12 cellular contexts compared by ENCODE assay signal in genomic region chr1:116807871-116808450, GRCh38. TPM values are rescaled to one million over a fixed set of nuclear protein-coding genes. Genes with fewer than 3 reads are reported as not detected.
DNase-seq lines count a peak whose midpoint lies in the region; TF ChIP-seq lines count a peak whose summit lies in the region.
"Had no signal": no experiment of that assay in that cellular context is flagged by ENCODE, and none has a peak within 500 bp of the region (broad histone marks: within the 10 kb centered on the region; RNA-seq: fewer than 3 reads in every experiment).

No MANE protein-coding gene starts in this region.

- H3K27me3 Mint-ChIP-seq in activated T-cell treated with anti-CD3 and anti-CD28 coated beads, Interleukin-2, amount 50 U/mL, for 24 hours: no peaks in the 10 kb centered on the region

- H3K4me1 ChIP-seq in effector memory CD4-positive, alpha-beta T cell (ENCODE audit: control insufficient read depth, insufficient read depth, low read length, poor library complexity, severe bottlenecking): peaks cover 32% of the 10 kb centered on the region
- peaks cover 14% of the 10 kb centered on the region for H3K4me1 ChIP-seq in thymus (ENCODE audit: control insufficient read depth, insufficient read depth, low read length)
- H3K4me1 ChIP-seq: HAP-1 had no signal

- H3K9me3 ChIP-seq in effector memory CD4-positive, alpha-beta T cell (ENCODE audit: control insufficient read depth, low read length): peaks cover 4% of the 10 kb centered on the region
- H3K9me3 ChIP-seq in thymus (ENCODE audit: control insufficient read depth): no peaks in the 10 kb centered on the region
- H3K9me3 ChIP-seq: HAP-1, ovary had no signal

- H3K4me3 Mint-ChIP-seq in activated T-cell treated with anti-CD3 and anti-CD28 coated beads, Interleukin-2, amount 50 U/mL, for 24 hours: peak overlapping the region; percentile 86

- H3K36me3 ChIP-seq in effector memory CD4-positive, alpha-beta T cell (ENCODE audit: control insufficient read depth, insufficient read depth, low read length): no peaks in the 10 kb centered on the region
- peaks cover 4% of the 10 kb centered on the region for H3K36me3 ChIP-seq in thymus (ENCODE audit: control insufficient read depth, insufficient read depth)
- H3K36me3 ChIP-seq: HAP-1, ovary had no signal

- no peak for TF ChIP-seq CTCF in RWPE1 (conservative IDR thresholded peaks at IDR 0.05; ENCODE audit: low read depth)

- H3K9me3 Mint-ChIP-seq in activated T-cell treated with anti-CD3 and anti-CD28 coated beads, Interleukin-2, amount 50 U/mL, for 24 hours: peaks cover 11% of the 10 kb centered on the region

- H3K4me3 ChIP-seq in effector memory CD4-positive, alpha-beta T cell (ENCODE audit: insufficient read depth, low read depth, low read length, poor library complexity, severe bottlenecking): no peak overlapping the region
- H3K4me3 ChIP-seq in thymus (ENCODE audit: low read length): no peak overlapping the region
- H3K4me3 ChIP-seq: HAP-1, ovary had no signal

- peaks cover 89% of the 10 kb centered on the region for H3K4me1 Mint-ChIP-seq in activated T-cell treated with anti-CD3 and anti-CD28 coated beads, Interleukin-2, amount 50 U/mL, for 24 hours (ENCODE audit: low read depth)

- POLR2A ChIA-PET in RWPE1 (lab: Yijun Ruan, JAX; ENCODE audit: low non-redundant PET): no interaction called here

- H3K27ac ChIP-seq in RWPE1 (peak overlapping the region; percentile 95), thymus (ENCODE audit: low read depth) (peak overlapping the region; percentile 75)
- peak overlapping the region; percentile 76 for H3K27ac ChIP-seq in effector memory CD4-positive, alpha-beta T cell (ENCODE audit: insufficient read depth, low read length, poor library complexity, severe bottlenecking)
- H3K27ac ChIP-seq: ovary had no signal

- no peaks in the 10 kb centered on the region for H3K27me3 ChIP-seq in effector memory CD4-positive, alpha-beta T cell (replicated peaks; ENCODE audit: control insufficient read depth, insufficient read depth, low read length, poor library complexity, severe bottlenecking)
- H3K27me3 ChIP-seq in thymus (ENCODE audit: control insufficient read depth, insufficient read depth): no peaks in the 10 kb centered on the region
- H3K27me3 ChIP-seq: ovary had no signal

- DNase-seq in activated T-cell treated with anti-CD3 and anti-CD28 coated beads, Interleukin-2, amount 50 U/mL, for 24 hours: no peak
- DNase-seq in activated T-cell treated with anti-CD3 and anti-CD28 coated beads, Interleukin-2, amount 50 U/mL, for 1 hour: no peak
- DNase-seq in RWPE1 (ENCODE audit: low spot score) (no peak), amniotic stem cell (lab: John Stamatoyannopoulos, UW) (no peak), NCI-H446 (lab: John Stamatoyannopoulos, UW) (no peak)
- DNase-seq in effector memory CD4-positive, alpha-beta T cell: no peak
- no peak for DNase-seq in stimulated activated CD4-positive, alpha-beta T cell treated with anti-CD3 and anti-CD28 coated beads, Interleukin-4, amount 100 ng/mL, for 4 hours
- DNase-seq: hypothalamus, NCI-H524 treated with DMSO at 0.1 percent for 48 hours, ovary had no signal

- CTCF ChIA-PET in RWPE1 (lab: Yijun Ruan, JAX): interaction anchor here (0.6 to 1.4 kb wide), 3 partner anchors 10 to 71 kb away, joined by 3 read pairs; no protein-coding TSS in a partner anchor

- H3K27ac Mint-ChIP-seq in activated T-cell treated with anti-CD3 and anti-CD28 coated beads, Interleukin-2, amount 50 U/mL, for 24 hours: peak overlapping the region; percentile 93

- peaks cover 51% of the 10 kb centered on the region for H3K36me3 Mint-ChIP-seq in activated T-cell treated with anti-CD3 and anti-CD28 coated beads, Interleukin-2, amount 50 U/mL, for 24 hours (ENCODE audit: low read depth)

- 96% methylated on average over 12 of the region's 12 CpGs for WGBS in thymus

RNA-seq across cellular contexts. Expression of gene CD2, which starts 53.7 kb away (rescaled TPM):
- 244 TPM for polyA plus RNA-seq in thymus
